ENCODE assay signal across 12 cellular contexts in genomic region chr9:85723220-85723619, GRCh38. TPM values are rescaled to one million over a fixed set of nuclear protein-coding genes. Genes with fewer than 3 reads are reported as not detected.
DNase-seq lines count a peak whose midpoint lies in the region; ATAC-seq and TF ChIP-seq lines count a peak whose summit lies in the region.
"Had no signal": no experiment of that assay in that cellular context is flagged by ENCODE, and none has a peak within 500 bp of the region (broad histone marks: within the 10 kb centered on the region; RNA-seq: fewer than 3 reads in every experiment).

No MANE protein-coding gene starts in this region.

- no peak for ATAC-seq in heart left ventricle
- no peak for ATAC-seq in Right ventricle myocardium superior (ENCODE audit: poor library complexity)
- no peak for ATAC-seq in HG03460 (IDR thresholded peaks at IDR 0.05; ENCODE audit: unreplicated experiment)
- ATAC-seq: gastroesophageal sphincter had no signal

- peaks cover 0 to 6% (median 0%) of the 10 kb centered on the region in 9 donors for H3K36me3 ChIP-seq in heart left ventricle
- no peaks in the 10 kb centered on the region for H3K36me3 ChIP-seq in iPS-18a (ENCODE audit: control insufficient read depth, low read depth, low read length)
- no peaks in the 10 kb centered on the region for H3K36me3 ChIP-seq in breast epithelium
- H3K36me3 ChIP-seq: SJSA1 had no signal

- H3K4me3 Mint-ChIP-seq in nephron progenitor cell, result no peak overlapping the region
- H3K4me3 Mint-ChIP-seq: nephron had no signal

- H3K9me3 Mint-ChIP-seq in nephron progenitor cell, result peaks cover 70% of the 10 kb centered on the region

- TF ChIP-seq CTCF in heart left ventricle (IDR thresholded peaks at IDR 0.05), result no peak
- TF ChIP-seq CTCF in breast epithelium (IDR thresholded peaks at IDR 0.05), result no peak
- no peak for TF ChIP-seq CTCF in nephron progenitor cell (IDR thresholded peaks at IDR 0.05)

- H3K4me1 Mint-ChIP-seq in nephron progenitor cell, result peaks cover 4% of the 10 kb centered on the region
- H3K4me1 Mint-ChIP-seq: nephron had no signal

- peak in 3 of 5 donors; percentile 25 to 31 (median 29) for DNase-seq in heart left ventricle
- DNase-seq in Right ventricle myocardium superior, result no peak
- peak; percentile 76 for DNase-seq in activated effector memory CD4-positive, alpha-beta T cell treated with anti-CD3 and anti-CD28 coated beads, Interleukin-2, amount 50 U/mL, for 16 hours
- peak in 39 of 49 donors; percentile 4 to 68 (median 21) for DNase-seq in substantia nigra (lab: John Stamatoyannopoulos, UW)
- no peak for DNase-seq in breast epithelium (ENCODE audit: low spot score in 2 of 2)
- no peak for DNase-seq in nephron progenitor cell
- DNase-seq: NCI-H1694 had no signal

- H3K27me3 ChIP-seq in heart left ventricle (no peaks in the 10 kb centered on the region), iPS-18a (ENCODE audit: control insufficient read depth, insufficient read depth, low read length) (no peaks in the 10 kb centered on the region), breast epithelium (no peaks in the 10 kb centered on the region)
- H3K27me3 ChIP-seq: gastroesophageal sphincter, SJSA1 had no signal

- WGBS in heart left ventricle, 4 donors, result 82 to 86% (median 85%) methylated on average over 6 to 7 of the region's 7 CpGs

- H3K27ac Mint-ChIP-seq in nephron progenitor cell, result no peak overlapping the region
- H3K27ac Mint-ChIP-seq: nephron had no signal

- TF ChIP-seq POLR2A in heart left ventricle (IDR thresholded peaks at IDR 0.05), result no peak
- TF ChIP-seq POLR2A in breast epithelium (IDR thresholded peaks at IDR 0.05), result no peak

- peak overlapping the region; percentile 1 for H3K9ac ChIP-seq in iPS-18a (ENCODE audit: low read length)

- peaks cover 0 to 4% (median 0%) of the 10 kb centered on the region in 12 donors for H3K9me3 ChIP-seq in heart left ventricle
- H3K9me3 ChIP-seq in iPS-18a (ENCODE audit: control insufficient read depth, low read depth, low read length), result no peaks in the 10 kb centered on the region
- no peaks in the 10 kb centered on the region for H3K9me3 ChIP-seq in breast epithelium
- H3K9me3 ChIP-seq: gastroesophageal sphincter, SJSA1 had no signal

- H3K4me3 ChIP-seq in heart left ventricle, result no peak overlapping the region
- peak overlapping the region; percentile 3 for H3K4me3 ChIP-seq in iPS-18a (ENCODE audit: low read length)
- no peak overlapping the region for H3K4me3 ChIP-seq in breast epithelium
- H3K4me3 ChIP-seq: gastroesophageal sphincter, SJSA1 had no signal

- intact Hi-C loops in heart left ventricle (cut with DNase I) (no loop called here), Right ventricle myocardium superior (cut with DNase I) (no loop called here), breast epithelium (cut with DNase I; ENCODE audit: low total_unique reads) (no loop called here)

- H3K36me3 Mint-ChIP-seq in nephron progenitor cell (ENCODE audit: low read depth), result peaks cover 79% of the 10 kb centered on the region

- no peaks in the 10 kb centered on the region for H3K27me3 Mint-ChIP-seq in nephron progenitor cell (ENCODE audit: low read depth, poor library complexity)

- H3K4me1 ChIP-seq in heart left ventricle (peaks cover 0 to 21% (median 0%) of the 10 kb centered on the region in 12 donors), iPS-18a (ENCODE audit: control insufficient read depth, low read depth, low read length) (peaks cover 14% of the 10 kb centered on the region), breast epithelium (no peaks in the 10 kb centered on the region)
- H3K4me1 ChIP-seq: SJSA1 had no signal

- H3K27ac ChIP-seq in heart left ventricle (no peak overlapping the region), iPS-18a (ENCODE audit: low read length) (peak overlapping the region; percentile 68), substantia nigra (ENCODE audit: low read depth, low read length, poor library complexity, severe bottlenecking) (peak overlapping the region; percentile 73), breast epithelium (no peak overlapping the region)
- H3K27ac ChIP-seq: gastroesophageal sphincter, SJSA1 had no signal

RNA-seq across cellular contexts. Expression of gene AGTPBP1, which starts 18.5 kb away (rescaled TPM):
- total RNA-seq in heart left ventricle, result 10 to 100 TPM; 39.5 to 72.4 (median 48.1) TPM
- 10 to 100 TPM in 1 of 2 donors, 1 to 10 TPM in 1; 7.1 to 23.0 TPM for polyA plus RNA-seq in heart left ventricle
- 78.3 TPM for total RNA-seq in Right ventricle myocardium superior
- 10 to 100 TPM; 20.0 to 25.0 (median 21.8) TPM for total RNA-seq in breast epithelium

Comparison
In these comparisons a context has a peak if more than half of its experiments do, and no peak if none do; other contexts are left out.
1. DNase-seq: peak in heart left ventricle (3 of 5), activated effector memory CD4-positive, alpha-beta T cell treated with anti-CD3 and anti-CD28 coated beads, Interleukin-2, amount 50 U/mL, for 16 hours (single experiment) and substantia nigra (39 of 49); none in Right ventricle myocardium superior (single experiment), breast epithelium (0 of 2) and nephron progenitor cell (single experiment).
2. H3K27ac ChIP-seq: peak in iPS-18a (single experiment) and substantia nigra (single experiment); none in heart left ventricle (0 of 12) and breast epithelium (0 of 2).